Comparison of ENCODE assay signal across 8 cellular contexts in the genomic region with DNA sequence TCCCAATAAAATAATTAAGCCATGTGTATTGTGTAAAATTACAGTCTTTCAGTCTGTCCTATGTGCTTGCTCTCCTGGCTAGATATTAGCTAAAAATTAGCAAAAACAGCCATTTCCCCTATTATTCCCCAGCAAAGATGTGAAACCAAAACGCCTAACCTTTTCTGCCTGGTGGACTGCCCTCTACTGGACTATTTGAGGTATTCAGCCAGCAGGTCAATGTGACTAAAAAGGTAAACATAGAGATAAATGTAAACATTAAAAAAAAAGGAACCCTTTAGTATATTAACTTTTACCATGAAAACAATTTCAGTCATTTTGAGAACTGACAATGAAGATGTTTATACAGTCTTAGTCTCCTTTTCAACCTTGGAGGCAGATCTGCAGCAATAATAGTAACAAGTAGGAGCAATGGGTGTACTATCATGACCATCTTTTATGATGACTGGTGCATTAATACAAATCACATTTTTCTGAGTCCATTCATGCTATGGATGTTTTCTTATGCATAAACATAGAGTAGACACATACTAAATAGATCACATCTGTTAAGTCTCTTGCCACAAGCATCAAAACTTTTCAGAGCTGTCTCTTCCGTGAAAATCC. TPM values are rescaled to one million over a fixed set of nuclear protein-coding genes. Genes with fewer than 3 reads are reported as not detected.
A peak's percentile ranks its signal among the peaks of the same experiment; 100 is the strongest.
DNase-seq lines count a peak whose midpoint lies in the region; ATAC-seq, FAIRE-seq and TF ChIP-seq lines count a peak whose summit lies in the region.

No MANE protein-coding gene starts in this region.

- TF ChIP-seq EP300 in upper lobe of left lung (IDR thresholded peaks at IDR 0.05) = no peak

- TF ChIP-seq CTCF in 22Rv1 (IDR thresholded peaks at IDR 0.05) (peak; percentile 99), astrocyte of the spinal cord (IDR thresholded peaks at IDR 0.05; ENCODE audit: low read depth, low read length) (peak; percentile 86), kidney (IDR thresholded peaks at IDR 0.05; ENCODE audit: borderline replicate concordance, extremely low read depth, insufficient read depth) (peak; percentile 70), upper lobe of left lung (IDR thresholded peaks at IDR 0.05) (peak; percentile 51 to 68 (median 58))

- H3K4me3 ChIP-seq in astrocyte of the spinal cord (ENCODE audit: low read depth, low read length) (no peak overlapping the region), kidney (ENCODE audit: low read length in 2 of 2) (no peak overlapping the region), upper lobe of left lung (no peak overlapping the region)

- ATAC-seq in GM21723 (IDR thresholded peaks at IDR 0.05; ENCODE audit: unreplicated experiment) (peak; percentile 72), upper lobe of left lung (ENCODE audit: low FRiP score in 2 of 2) (peak in 1 of 2 donors; percentile 68)

- DNase-seq in DMS53 (lab: John Stamatoyannopoulos, UW) (peak; percentile 82), LoVo (ENCODE audit: low spot score) (peak; percentile 35), astrocyte of the spinal cord (ENCODE audit: low read depth, low spot score) (peak; percentile 46), kidney (no peak), upper lobe of left lung (no peak), GDM1 (lab: John Stamatoyannopoulos, UW) (no peak)

- no peak for TF ChIP-seq POLR2A in upper lobe of left lung (IDR thresholded peaks at IDR 0.05)

- no peak overlapping the region for H3K9ac ChIP-seq in kidney (ENCODE audit: low read length in 2 of 2)

- H3K9me3 ChIP-seq in kidney (ENCODE audit: control insufficient read depth in 1 of 2, low read length in 2 of 2) = no peaks in the 10 kb centered on the region
- H3K9me3 ChIP-seq in upper lobe of left lung = no peaks in the 10 kb centered on the region

- no peaks in the 10 kb centered on the region for H3K27me3 ChIP-seq in upper lobe of left lung

- H3K36me3 ChIP-seq in kidney (ENCODE audit: control insufficient read depth in 1 of 2, insufficient read depth in 2 of 2, low read length in 2 of 2) (peaks cover 14 to 32% of the 10 kb centered on the region in 2 donors), upper lobe of left lung (peaks cover 14 to 75% (median 19%) of the 10 kb centered on the region in 4 donors)

- no peak overlapping the region for H3K27ac ChIP-seq in 22Rv1
- no peak overlapping the region for H3K27ac ChIP-seq in kidney (ENCODE audit: low read depth in 2 of 2, low read length in 2 of 2)
- H3K27ac ChIP-seq in upper lobe of left lung = no peak overlapping the region

- intact Hi-C loops in kidney (cut with DNase I) = no loop called here

- no peak for FAIRE-seq in kidney (lab: Jason Lieb, UNC)

- H3K4me1 ChIP-seq in kidney (ENCODE audit: control insufficient read depth in 1 of 2, insufficient read depth in 1 of 2, low read depth in 1 of 2, low read length in 2 of 2) = no peaks in the 10 kb centered on the region
- peaks cover 0 to 3% (median 0%) of the 10 kb centered on the region in 4 donors for H3K4me1 ChIP-seq in upper lobe of left lung

- in situ Hi-C loops in astrocyte of the spinal cord (cut with HindIII; ENCODE audit: low sequenced_read_pairs) = no loop called here

- WGBS in upper lobe of left lung, 2 donors = 49 to 57% methylated on average over 2 of the region's 2 CpGs

RNA-seq across cellular contexts. Expression of gene ATG12, which starts 10.1 kb away (rescaled TPM):
- total RNA-seq in kidney = 30.1 TPM
- 26.3 TPM for polyA plus RNA-seq in kidney (ENCODE audit: insufficient read depth, low read depth, low replicate concordance)
- 10 to 100 TPM; 28.3 to 63.0 (median 33.0) TPM for total RNA-seq in upper lobe of left lung

RNA-seq across cellular contexts. Expression of gene AP3S1, which starts 10.5 kb away (rescaled TPM):
- total RNA-seq in kidney = 54.1 TPM
- polyA plus RNA-seq in kidney (ENCODE audit: insufficient read depth, low read depth, low replicate concordance) = 50.2 TPM
- 10 to 100 TPM in 5 of 6 donors, 1 to 10 TPM in 1; 8.9 to 81.1 (median 46.5) TPM for total RNA-seq in upper lobe of left lung

RNA-seq across cellular contexts. Expression of gene CDO1, which starts 14.8 kb away (rescaled TPM):
- 3.0 TPM for total RNA-seq in kidney
- polyA plus RNA-seq in kidney (ENCODE audit: insufficient read depth, low read depth, low replicate concordance) = 1.7 TPM
- total RNA-seq in upper lobe of left lung = 10 to 100 TPM in 1 of 6 donors, 1 to 10 TPM in 5; 2.3 to 14.4 (median 6.9) TPM

Comparison
In these comparisons a context has a peak if more than half of its experiments do, and no peak if none do; other contexts are left out.
1. DNase-seq: peak in DMS53 (single experiment), LoVo (single experiment) and astrocyte of the spinal cord (single experiment); none in kidney (single experiment), upper lobe of left lung (0 of 2) and GDM1 (single experiment).
2. Peak in every context shown above with its lines, with median percentiles within 50 percentile points of each other: CTCF ChIP-seq.